In the genomic region with DNA sequence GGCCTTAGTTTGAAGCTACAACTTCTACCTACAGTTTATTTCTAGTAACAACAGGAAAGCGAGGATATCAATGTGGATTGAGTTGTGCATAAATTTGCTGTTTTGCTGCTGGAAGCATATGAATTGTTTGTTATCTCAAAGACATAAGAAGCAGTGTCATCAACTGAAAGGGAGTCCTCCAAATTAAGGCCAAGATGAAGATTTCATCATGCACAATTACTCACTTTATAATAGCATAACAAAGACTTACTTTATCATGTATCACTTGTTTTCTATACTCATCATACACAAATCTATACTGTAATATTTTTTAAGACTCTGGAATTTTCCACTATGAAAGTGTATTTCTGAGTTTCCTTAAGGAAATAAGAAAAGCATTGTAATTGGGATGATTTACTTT, we compare ENCODE assay signal across 1 cellular context.
TF ChIP-seq lines count a peak whose summit lies in the region.

No MANE protein-coding gene starts in this region.

TF ChIP-seq in H1, 55 proteins besides CTCF, POLR2A, EP300 and RAD21:
- TF ChIP-seq SP2 (IDR thresholded peaks at IDR 0.05; ENCODE audit: low read length) (no peak), SIX5 (IDR thresholded peaks at IDR 0.05; ENCODE audit: low read depth, low read length) (no peak), GTF2F1 (IDR thresholded peaks at IDR 0.05; ENCODE audit: borderline replicate concordance, low read depth, low read length) (no peak), CREB1 (IDR thresholded peaks at IDR 0.05) (no peak), TCF12 (IDR thresholded peaks at IDR 0.05; ENCODE audit: low read depth, low read length) (no peak), ATF2 (IDR thresholded peaks at IDR 0.05; ENCODE audit: low read length) (no peak), JUN (IDR thresholded peaks at IDR 0.05; ENCODE audit: low read depth, low read length) (no peak), SUZ12 (IDR thresholded peaks at IDR 0.05; ENCODE audit: low read length) (no peak), RFX5 (IDR thresholded peaks at IDR 0.05; ENCODE audit: borderline replicate concordance, low read depth, low read length) (no peak), KDM5A (IDR thresholded peaks at IDR 0.05; ENCODE audit: low read length) (no peak)
